In the genomic region with DNA sequence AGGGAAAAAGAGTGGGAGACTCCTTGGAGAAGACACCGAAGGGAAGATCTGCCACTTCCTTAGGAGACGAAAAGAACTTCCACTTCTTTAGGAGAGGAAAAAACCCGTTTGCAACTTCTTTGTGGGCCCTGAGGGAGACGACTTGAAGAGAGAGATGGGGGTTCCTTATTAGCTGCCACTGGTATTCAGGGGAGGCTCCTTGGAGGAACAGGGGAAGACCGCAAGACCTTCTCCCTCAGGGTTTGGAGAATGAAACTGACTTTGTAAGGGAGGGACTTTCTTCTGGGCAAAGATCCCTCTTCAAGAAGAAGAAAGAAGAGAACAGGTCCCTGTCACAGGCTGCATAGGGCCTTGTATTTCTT, we compare ENCODE assay signal across 8 cellular contexts. TPM values are rescaled to one million over a fixed set of nuclear protein-coding genes. Genes with fewer than 3 reads are reported as not detected.
DNase-seq lines count a peak whose midpoint lies in the region; ATAC-seq, FAIRE-seq and TF ChIP-seq lines count a peak whose summit lies in the region.

No MANE protein-coding gene starts in this region.

- dilution Hi-C loops in mammary epithelial cell (cut with HindIII; ENCODE audit: low sequenced_read_pairs), result no loop called here

- H2AFZ ChIP-seq in mammary epithelial cell (ENCODE audit: low read depth, low read length), result peak overlapping the region; percentile 90

- H3K4me3 ChIP-seq in A549 (peak overlapping the region; percentile 67), mammary epithelial cell (replicated peaks in 1 of 3; ENCODE audit: insufficient read depth in 1 of 3, low read depth in 2 of 3, low read length in 3 of 3) (peak overlapping the region; percentile 83 to 97 (median 90)), mucosa of descending colon (peak overlapping the region; percentile 87)
- peak overlapping the region; percentile 59 for H3K4me3 ChIP-seq in Jurkat, Clone E6-1 (ENCODE audit: low read length)

- POLR2A ChIA-PET in A549 (lab: Yijun Ruan, JAX), result no interaction called here

- DNase-seq in A549 (ENCODE audit: low read depth in 1 of 2, low spot score in 1 of 2) (no peak), mammary epithelial cell (no peak), mucosa of descending colon (no peak), glomerular visceral epithelial cell (ENCODE audit: extremely low spot score) (no peak), head of caudate nucleus (no peak), T-helper 9 cell (no peak)
- no peak for DNase-seq in Jurkat, Clone E6-1 (ENCODE audit: low read depth, low spot score)

- peak overlapping the region; percentile 91 for H3K9ac ChIP-seq in mammary epithelial cell (ENCODE audit: insufficient read depth, low read length)

- ATAC-seq in A549 (peak in 1 of 2 experiments; percentile 1; a peak in 1 of 6 replicates), mucosa of descending colon (no peak), HG03196 (IDR thresholded peaks at IDR 0.05; ENCODE audit: unreplicated experiment) (no peak)

- no peak for TF ChIP-seq RAD21 in A549 (conservative IDR thresholded peaks at IDR 0.05 in 1 of 2, IDR thresholded peaks at IDR 0.05 in 1 of 2)

- H3K4me2 ChIP-seq in A549, result peak overlapping the region; percentile 88
- H3K4me2 ChIP-seq in mammary epithelial cell (ENCODE audit: insufficient read depth, low read depth, low read length), result peak overlapping the region; percentile 81

- no peaks in the 10 kb centered on the region for H3K36me3 ChIP-seq in mammary epithelial cell (ENCODE audit: insufficient read depth, low read length)
- H3K36me3 ChIP-seq in mucosa of descending colon (ENCODE audit: low read depth), result no peaks in the 10 kb centered on the region

- H4K20me1 ChIP-seq in mammary epithelial cell (ENCODE audit: insufficient read depth, low read length), result no peaks in the 10 kb centered on the region

- in situ Hi-C loops in mammary epithelial cell (cut with MboI; ENCODE audit: low sequenced_read_pairs in 2 of 2), result no loop called here

- no peaks in the 10 kb centered on the region for H3K9me3 ChIP-seq in A549
- H3K9me3 ChIP-seq in mammary epithelial cell (replicated peaks; ENCODE audit: insufficient read depth, low read length), result no peaks in the 10 kb centered on the region
- no peaks in the 10 kb centered on the region for H3K9me3 ChIP-seq in mucosa of descending colon

- CTCF ChIA-PET in A549 (lab: Yijun Ruan, JAX) (interaction anchor here (0.8 to 2.4 kb wide), 6 partner anchors 9 to 173 kb away, joined by 3 to 9 read pairs (median 4); partner anchors contain the start of gene DMAC2), mammary epithelial cell (lab: Charles Lee; ENCODE audit: low non-redundant PET) (no interaction called here)

- WGBS in A549 (ENCODE audit: missing lambda C conversion rate), result under 1% methylated on average over 5 of the region's 5 CpGs
- WGBS in mammary epithelial cell (ENCODE audit: low coverage, missing lambda C conversion rate), result 3% methylated on average over 5 of the region's 5 CpGs

- H3K27me3 ChIP-seq in mammary epithelial cell (ENCODE audit: insufficient read depth, low read length), result no peaks in the 10 kb centered on the region

- TSS peak; percentile 58 for BruUV-seq in mammary epithelial cell (replicated peaks; lab: Mats Ljungman, UMichigan)

- TF ChIP-seq EP300 in A549 (IDR thresholded peaks at IDR 0.05), result no peak

- peaks cover 20% of the 10 kb centered on the region for H3K4me1 ChIP-seq in A549
- H3K4me1 ChIP-seq in mammary epithelial cell (ENCODE audit: insufficient read depth, low read length), result peaks cover 7% of the 10 kb centered on the region
- H3K4me1 ChIP-seq in mucosa of descending colon (ENCODE audit: low read depth), result peaks cover 13% of the 10 kb centered on the region

- TF ChIP-seq POLR2A in A549 (IDR thresholded peaks at IDR 0.05; ENCODE audit: low read length), result no peak

- TF ChIP-seq CTCF in A549 (IDR thresholded peaks at IDR 0.05) (no peak), mammary epithelial cell (conservative IDR thresholded peaks at IDR 0.05 in 1 of 2, IDR thresholded peaks at IDR 0.05 in 1 of 2; ENCODE audit: extremely low read depth in 1 of 2, insufficient read depth in 1 of 2, low read depth in 1 of 2, low read length in 2 of 2) (no peak), mucosa of descending colon (IDR thresholded peaks at IDR 0.05) (no peak)

- no peak for FAIRE-seq in A549 (lab: Jason Lieb, UNC)

- peaks cover 37% of the 10 kb centered on the region for H3K79me2 ChIP-seq in mammary epithelial cell (ENCODE audit: insufficient read depth, low read length)

- peak overlapping the region; percentile 79 to 87 for H3K27ac ChIP-seq in A549
- peak overlapping the region; percentile 97 for H3K27ac ChIP-seq in mammary epithelial cell (ENCODE audit: insufficient read depth, low read depth, low read length)

- intact Hi-C loops in mammary epithelial cell (cut with micrococcal nuclease) (no loop called here), mucosa of descending colon (cut with DNase I, micrococcal nuclease) (no loop called here), head of caudate nucleus (cut with DNase I) (loop anchor here (5.0 kb wide), 2 partner anchors 36 to 39 kb away; partner anchors contain the start of genes B9D2 and DMAC2)

TF ChIP-seq in A549, 52 proteins besides CTCF, POLR2A, EP300 and RAD21:
- 0 out of 2 replicates have a peak, but pooled peaks have one; percentile 11 for TF ChIP-seq PHF8 (IDR thresholded peaks at IDR 0.05; ENCODE audit: borderline replicate concordance, low read depth)
- TF ChIP-seq EHF (CRISPR knock-in tag; IDR thresholded peaks at IDR 0.05), result no peak
- TF ChIP-seq KDM5A (IDR thresholded peaks at IDR 0.05), result peak; percentile 62; the same call in 1 of the 2 replicates
TF ChIP-seq in A549: peak in this region for 2.

RNA-seq across cellular contexts. Expression of gene BCKDHA, which starts 0.4 kb away (rescaled TPM):
- polyA plus RNA-seq in A549 (2011; rRNA removed), result 42.9 and 43.9 TPM in 2 replicates
- polyA plus RNA-seq in A549 (2012; cell fraction: cytosol; rRNA removed), result 62.0 and 96.3 TPM in 2 replicates
- polyA plus RNA-seq in A549 (2012; cell fraction: nucleus; rRNA removed), result 96.2 and 124 TPM in 2 replicates
- polyA plus RNA-seq in A549 (2017; fragmentation: RNase III; extraction: RNeasy Plus Mini Kit Qiagen cat#74134 plus additional on column Dnase treatment), result 39.2 to 46.4 TPM (median 44.4 TPM) in 3 replicates
- polyA minus RNA-seq in A549 (2011; rRNA and poly(A)+ RNA removed), result 36.4 and 39.4 TPM in 2 replicates
- 93.1 TPM for polyA plus RNA-seq in Jurkat, Clone E6-1 (2012; ENCODE audit: insufficient read depth, insufficient read length)
- total RNA-seq in mammary epithelial cell, result 10 to 100 TPM; 13.5 to 36.5 TPM
- polyA plus RNA-seq in mammary epithelial cell, result 25.1 TPM
- 27.0 TPM for polyA minus RNA-seq in mammary epithelial cell
- total RNA-seq in mucosa of descending colon, result 10 to 100 TPM; 16.6 to 22.5 (median 17.3) TPM

RNA-seq across cellular contexts. Expression of gene EXOSC5, which starts 0.9 kb away (rescaled TPM):
- polyA plus RNA-seq in A549 (2011; rRNA removed), result 63.7 and 72.3 TPM in 2 replicates
- 177 and 195 TPM in 2 replicates for polyA plus RNA-seq in A549 (2012; cell fraction: cytosol; rRNA removed)
- polyA plus RNA-seq in A549 (2012; cell fraction: nucleus; rRNA removed), result 145 and 165 TPM in 2 replicates
- polyA plus RNA-seq in A549 (2017; fragmentation: RNase III; extraction: RNeasy Plus Mini Kit Qiagen cat#74134 plus additional on column Dnase treatment), result 99.0 to 109 TPM (median 103 TPM) in 3 replicates
- polyA minus RNA-seq in A549 (2011; rRNA and poly(A)+ RNA removed), result 17.8 and 26.2 TPM in 2 replicates
- 97.8 TPM for polyA plus RNA-seq in Jurkat, Clone E6-1 (2012; ENCODE audit: insufficient read depth, insufficient read length)
- 10 to 100 TPM; 16.5 to 17.3 TPM for total RNA-seq in mammary epithelial cell
- 26.3 TPM for polyA plus RNA-seq in mammary epithelial cell
- polyA minus RNA-seq in mammary epithelial cell, result 26.2 TPM
- total RNA-seq in mucosa of descending colon, result 10 to 100 TPM; 12.5 to 16.4 (median 13.3) TPM

RNA-seq across cellular contexts. Expression of gene TMEM91, which starts 21.7 kb away (rescaled TPM):
- polyA plus RNA-seq in A549 (2011; rRNA removed) (5.2 and 6.8 TPM in 2 replicates), A549 (2017; fragmentation: RNase III; extraction: RNeasy Plus Mini Kit Qiagen cat#74134 plus additional on column Dnase treatment) (3.7 to 4.6 TPM (median 4.0 TPM) in 3 replicates), mammary epithelial cell (4.0 TPM)
- polyA plus RNA-seq in A549 (2012; cell fraction: cytosol; rRNA removed), result 3.8 and 4.8 TPM in 2 replicates
- polyA plus RNA-seq in A549 (2012; cell fraction: nucleus; rRNA removed), result 42.0 and 58.0 TPM in 2 replicates
- 15.4 and 20.2 TPM in 2 replicates for polyA minus RNA-seq in A549 (2011; rRNA and poly(A)+ RNA removed)
- polyA plus RNA-seq in Jurkat, Clone E6-1 (2012; ENCODE audit: insufficient read depth, insufficient read length), result 12.0 TPM
- total RNA-seq in mammary epithelial cell (1 to 10 TPM; 5.7 to 7.5 TPM), mucosa of descending colon (10 to 100 TPM in 1 of 3 donors, 1 to 10 TPM in 2; 3.8 to 15.2 (median 5.6) TPM)
- 2.1 TPM for polyA minus RNA-seq in mammary epithelial cell

RNA-seq across cellular contexts. Expression of gene B3GNT8, which starts 29.2 kb away (rescaled TPM):
- polyA plus RNA-seq in A549 (2011; rRNA removed) (not detected in 2 replicates), A549 (2017; fragmentation: RNase III; extraction: RNeasy Plus Mini Kit Qiagen cat#74134 plus additional on column Dnase treatment) (0.11 to 0.20 TPM in 2 of 3 replicates, not detected in the other), mammary epithelial cell (0.93 TPM)
- polyA plus RNA-seq in A549 (2012; cell fraction: cytosol; rRNA removed), result 0.04 TPM in 1 of 2 replicates, not detected in the other
- polyA plus RNA-seq in A549 (2012; cell fraction: nucleus; rRNA removed), result 0.11 and 0.29 TPM in 2 replicates
- not detected in 2 replicates for polyA minus RNA-seq in A549 (2011; rRNA and poly(A)+ RNA removed)
- not detected for polyA plus RNA-seq in Jurkat, Clone E6-1 (2012; ENCODE audit: insufficient read depth, insufficient read length)
- total RNA-seq in mammary epithelial cell (1 to 10 TPM; 5.2 to 5.8 TPM), mucosa of descending colon (10 to 100 TPM; 28.8 to 69.4 (median 34.3) TPM)
- polyA minus RNA-seq in mammary epithelial cell, result 0.67 TPM

RNA-seq across cellular contexts. Expression of gene B9D2, which starts 34.1 kb away (rescaled TPM):
- polyA plus RNA-seq in A549 (2011; rRNA removed) (17.5 and 19.6 TPM in 2 replicates), A549 (2017; fragmentation: RNase III; extraction: RNeasy Plus Mini Kit Qiagen cat#74134 plus additional on column Dnase treatment) (22.5 to 26.1 TPM (median 24.4 TPM) in 3 replicates), mammary epithelial cell (5.3 TPM)
- polyA plus RNA-seq in A549 (2012; cell fraction: cytosol; rRNA removed), result 45.5 and 46.6 TPM in 2 replicates
- polyA plus RNA-seq in A549 (2012; cell fraction: nucleus; rRNA removed), result 36.9 and 40.6 TPM in 2 replicates
- polyA minus RNA-seq in A549 (2011; rRNA and poly(A)+ RNA removed), result 3.8 and 7.4 TPM in 2 replicates
- polyA plus RNA-seq in Jurkat, Clone E6-1 (2012; ENCODE audit: insufficient read depth, insufficient read length), result 8.8 TPM
- total RNA-seq in mammary epithelial cell (1 to 10 TPM; 3.0 to 3.6 TPM), mucosa of descending colon (10 to 100 TPM in 1 of 3 donors, 1 to 10 TPM in 2; 7.0 to 11.3 (median 9.1) TPM)
- 0.57 TPM for polyA minus RNA-seq in mammary epithelial cell
